21 cellular contexts compared by ENCODE assay signal in genomic region chr19:7137120-7137519, GRCh38.
"Had no signal": no experiment of that assay in that cellular context is flagged by ENCODE, and none has a peak within 500 bp of the region (broad histone marks: within the 10 kb centered on the region; RNA-seq: fewer than 3 reads in every experiment).

No MANE protein-coding gene starts in this region.

- H3K36me3 ChIP-seq: neural progenitor cell, ovary had no signal

- H3K27ac ChIP-seq: epithelial cell of prostate, esophagus muscularis mucosa, neural progenitor cell, ovary, tibial nerve, upper lobe of right lung had no signal

- H3K4me2 ChIP-seq: hepatocyte, neural progenitor cell had no signal

- H3K27me3 ChIP-seq: esophagus muscularis mucosa, hepatocyte, neural progenitor cell, ovary, tibial nerve, upper lobe of right lung, vagina had no signal

- H2AFZ ChIP-seq: hepatocyte, neural progenitor cell had no signal

- H3K9ac ChIP-seq: neural progenitor cell had no signal

- H3K4me1 ChIP-seq: neural progenitor cell, tibial nerve, upper lobe of right lung had no signal

- H3K9me3 ChIP-seq: esophagus muscularis mucosa, ovary, tibial nerve, upper lobe of right lung, vagina had no signal

- H3K79me2 ChIP-seq: hepatocyte had no signal

- H3K4me3 ChIP-seq: esophagus muscularis mucosa, hepatocyte, lung, neural progenitor cell, ovary, tibial nerve, upper lobe of right lung, vagina had no signal

- DNase-seq: effector memory CD4-positive, alpha-beta T cell; foreskin fibroblast; left colon; left ventricle myocardium superior; mesenchymal stem cell; midbrain; ovary; right cardiac atrium; stimulated activated CD4-positive, alpha-beta T cell treated with anti-CD3 and anti-CD28 coated beads, Interleukin-4, amount 100 ng/mL, for 1 hour; stimulated activated CD8-positive, alpha-beta memory T cell treated with anti-CD3 and anti-CD28 coated beads, Interleukin-4, amount 100 ng/mL, for 48 hours; stimulated activated naive CD8-positive, alpha-beta T cell treated with anti-CD3 and anti-CD28 coated beads, Interleukin-15, Interleukin-2, amounts not matched to agents 100 U/mL and 50 U/mL, for 24 hours; upper lobe of right lung had no signal

- ATAC-seq: left colon; left ventricle myocardium superior; natural killer cell treated with Interleukin-12 subunit alpha and Interleukin-12 subunit beta and Interleukin-15 and Interleukin-18, amount 100 ng/mL, for 72 hours; right cardiac atrium; stimulated activated effector memory CD8-positive, alpha-beta T cell treated with anti-CD3 and anti-CD28 coated beads, Interleukin-12 subunit alpha, Interleukin-12 subunit beta, amount 100 ng/mL, for 72 hours; stimulated activated naive CD8-positive, alpha-beta T cell treated with anti-CD3 and anti-CD28 coated beads, Interleukin-15, Interleukin-2, amounts not matched to agents 100 U/mL and 50 U/mL, for 24 hours; upper lobe of right lung had no signal
